Comparison of ENCODE assay signal across 8 cellular contexts in genomic region chr7:105656922-105657521, GRCh38.
DNase-seq lines count a peak whose midpoint lies in the region; ATAC-seq, FAIRE-seq and TF ChIP-seq lines count a peak whose summit lies in the region.

No MANE protein-coding gene starts in this region.

- H3K9me3 ChIP-seq in NT2/D1 (ENCODE audit: insufficient read depth, low read length) = no peaks in the 10 kb centered on the region
- H3K9me3 ChIP-seq in gastroesophageal sphincter = no peaks in the 10 kb centered on the region

- H3K27me3 ChIP-seq in NT2/D1 (ENCODE audit: insufficient read depth, insufficient read length) = no peaks in the 10 kb centered on the region
- no peaks in the 10 kb centered on the region for H3K27me3 ChIP-seq in gastroesophageal sphincter

- H3K4me3 ChIP-seq in NT2/D1 (ENCODE audit: insufficient read length, low read depth) (no peak overlapping the region), gastroesophageal sphincter (no peak overlapping the region)

- peak; percentile 61 for DNase-seq in NT2/D1 (ENCODE audit: low read depth, low spot score)
- DNase-seq in activated T-cell treated with anti-CD3 and anti-CD28 coated beads, Interleukin-2, amount 50 U/mL, for 1 hour = peak; percentile 65
- DNase-seq in stimulated activated CD4-positive, alpha-beta T cell treated with anti-CD3 and anti-CD28 coated beads, Interleukin-2, amount 100 ng/mL, for 4 hours (ENCODE audit: low read depth) = peak; percentile 51
- DNase-seq in frontal cortex (ENCODE audit: low spot score in 2 of 2) = no peak
- DNase-seq in epidermal melanocyte (ENCODE audit: insufficient read length, low spot score) = no peak

- WGBS in gastroesophageal sphincter (ENCODE audit: low coverage in 1 of 2), 2 donors = 85% methylated on average over 5 of the region's 7 CpGs; no CpG with 5 or more reads in 1 of the 2 donors

- no peak for ATAC-seq in gastroesophageal sphincter

- peak; percentile 97 for TF ChIP-seq CTCF in 22Rv1 (IDR thresholded peaks at IDR 0.05)
- TF ChIP-seq CTCF in GM12874 (IDR thresholded peaks at IDR 0.05; ENCODE audit: insufficient read depth, low read depth, low read length) = peak; percentile 87
- peak; percentile 38 to 67 (median 48) for TF ChIP-seq CTCF in gastroesophageal sphincter (IDR thresholded peaks at IDR 0.05)

- H3K27ac ChIP-seq in 22Rv1 (no peak overlapping the region), gastroesophageal sphincter (no peak overlapping the region)

- no peak for TF ChIP-seq POLR2A in gastroesophageal sphincter (IDR thresholded peaks at IDR 0.05)

- no peak overlapping the region for H3K9ac ChIP-seq in NT2/D1 (ENCODE audit: insufficient read length, low read depth)

- H3K36me3 ChIP-seq in NT2/D1 (ENCODE audit: insufficient read depth, insufficient read length, low read length) (peaks cover 4% of the 10 kb centered on the region), gastroesophageal sphincter (peaks cover 0 to 31% of the 10 kb centered on the region in 2 donors)

- no peak for FAIRE-seq in frontal cortex (lab: Jason Lieb, UNC)

- H3K4me1 ChIP-seq in NT2/D1 (ENCODE audit: insufficient read depth, insufficient read length) = peaks cover 14% of the 10 kb centered on the region
- peaks cover 0 to 30% (median 11%) of the 10 kb centered on the region in 3 donors for H3K4me1 ChIP-seq in gastroesophageal sphincter

- TF ChIP-seq EP300 in gastroesophageal sphincter (IDR thresholded peaks at IDR 0.05) = no peak

Comparison
In these comparisons a context has a peak if more than half of its experiments do, and no peak if none do; other contexts are left out.
1. DNase-seq: peak in NT2/D1 (single experiment), activated T-cell treated with anti-CD3 and anti-CD28 coated beads, Interleukin-2, amount 50 U/mL, for 1 hour (single experiment) and stimulated activated CD4-positive, alpha-beta T cell treated with anti-CD3 and anti-CD28 coated beads, Interleukin-2, amount 100 ng/mL, for 4 hours (single experiment); none in frontal cortex (0 of 2) and epidermal melanocyte (single experiment).
2. Peak in every context shown above with its lines, with median percentiles within 50 percentile points of each other: CTCF ChIP-seq.